ENCODE assay signal across 6 cellular contexts in the genomic region with DNA sequence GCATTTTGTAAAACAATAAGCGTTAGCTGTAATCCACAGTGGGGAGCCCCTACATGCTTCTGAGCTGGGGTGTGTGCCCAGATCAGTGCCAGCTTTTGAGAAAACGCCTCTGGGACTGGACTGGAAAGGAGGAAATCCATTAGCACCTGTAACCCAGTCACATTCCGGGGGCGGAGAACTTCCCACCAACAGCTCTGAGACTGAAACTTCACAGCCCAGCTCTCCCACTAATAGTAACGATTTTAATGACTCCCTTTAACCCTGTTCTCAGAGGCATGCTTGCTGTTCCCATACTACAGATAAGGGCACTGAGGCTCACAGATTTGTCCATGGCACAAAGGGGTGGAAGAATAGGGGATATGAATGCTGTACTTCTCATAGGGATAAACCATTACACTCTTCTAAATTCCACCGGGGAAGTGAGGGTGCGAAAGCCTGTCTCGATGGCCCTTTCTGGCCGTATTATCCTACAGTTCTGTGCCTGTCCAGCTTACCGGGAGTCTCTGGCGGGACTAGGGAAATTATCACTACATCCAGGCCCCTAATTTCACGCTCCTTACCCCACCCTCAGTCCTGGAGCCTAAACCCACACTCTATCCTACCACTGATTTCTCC. TPM values are rescaled to one million over a fixed set of nuclear protein-coding genes. Genes with fewer than 3 reads are reported as not detected.
DNase-seq lines count a peak whose midpoint lies in the region; ATAC-seq and TF ChIP-seq lines count a peak whose summit lies in the region.

No MANE protein-coding gene starts in this region.

- H3K36me3 Mint-ChIP-seq in WTC11: no peaks in the 10 kb centered on the region

- no peaks in the 10 kb centered on the region for H3K27me3 ChIP-seq in layer of hippocampus (ENCODE audit: control insufficient read depth, insufficient read depth, low read length)

- CTCF ChIA-PET in GM10248 (lab: Yijun Ruan, JAX): interaction anchor here (1.1 to 3.4 kb wide), 5 partner anchors 11 to 40 kb away, joined by 3 to 17 read pairs (median 8); partner anchors contain the start of genes QPCTL and SIX5
- CTCF ChIA-PET in WTC11 (lab: Charles Lee): interaction anchor here (0.8 to 2.4 kb wide), 16 partner anchors 12 to 87 kb away, joined by 3 to 24 read pairs (median 6); partner anchors contain the start of genes QPCTL, SIX5 and SNRPD2

- H3K27ac Mint-ChIP-seq in WTC11: peak overlapping the region; percentile 89

- in situ Hi-C loops in KBM-7 (cut with MboI; ENCODE audit: low pct_unique_long_range_greater_than_20kb, low sequenced_read_pairs): no loop called here

- POLR2A ChIA-PET in GM10248 (lab: Yijun Ruan, JAX): interaction anchor here (0.6 to 1.5 kb wide), 4 partner anchors 12 to 100 kb away, joined by 3 read pairs; partner anchors contain the start of gene SIX5
- POLR2A ChIA-PET in WTC11 (lab: Charles Lee): interaction anchor here (0.9 to 2.2 kb wide), 6 partner anchors 9 to 39 kb away, joined by 4 to 27 read pairs (median 9); partner anchors contain the start of genes QPCTL, SIX5 and SNRPD2

- H3K27ac ChIP-seq in layer of hippocampus (ENCODE audit: low read depth, low read length): peak overlapping the region; percentile 54

- H3K4me3 Mint-ChIP-seq in WTC11: peak overlapping the region; percentile 93

- peaks cover 12% of the 10 kb centered on the region for H3K4me1 Mint-ChIP-seq in WTC11

- DNase-seq in GM10248 (ENCODE audit: extremely low spot score) (peak; percentile 61), WTC11 (ENCODE audit: low spot score) (no peak), T1000 (lab: John Stamatoyannopoulos, UW) (no peak), KBM-7 (no peak), cortex of kidney (lab: John Stamatoyannopoulos, UW) (no peak)

- H3K27me3 Mint-ChIP-seq in WTC11 (ENCODE audit: low read depth): peaks cover 7% of the 10 kb centered on the region; the same call in 1 of the 2 replicates

- TF ChIP-seq CTCF in GM10248 (IDR thresholded peaks at IDR 0.05; ENCODE audit: control extremely low read depth, extremely low read depth, low read depth, missing control alignments): no peak
- no peak for TF ChIP-seq CTCF in WTC11 (IDR thresholded peaks at IDR 0.05)

- no peak for ATAC-seq in WTC11

- no peaks in the 10 kb centered on the region for H3K9me3 Mint-ChIP-seq in WTC11

TF ChIP-seq in WTC11, 78 proteins besides CTCF, POLR2A, EP300 and RAD21 (continues in another document):
- TF ChIP-seq, protein P1, sequence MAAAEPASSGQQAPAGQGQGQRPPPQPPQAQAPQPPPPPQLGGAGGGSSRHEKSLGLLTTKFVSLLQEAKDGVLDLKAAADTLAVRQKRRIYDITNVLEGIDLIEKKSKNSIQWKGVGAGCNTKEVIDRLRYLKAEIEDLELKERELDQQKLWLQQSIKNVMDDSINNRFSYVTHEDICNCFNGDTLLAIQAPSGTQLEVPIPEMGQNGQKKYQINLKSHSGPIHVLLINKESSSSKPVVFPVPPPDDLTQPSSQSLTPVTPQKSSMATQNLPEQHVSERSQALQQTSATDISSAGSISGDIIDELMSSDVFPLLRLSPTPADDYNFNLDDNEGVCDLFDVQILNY (CRISPR knock-in tag; IDR thresholded peaks at IDR 0.05): no peak
- TF ChIP-seq CDX4 (CRISPR knock-in tag; IDR thresholded peaks at IDR 0.05; ENCODE audit: borderline replicate concordance): no peak
- TF ChIP-seq, protein P2, sequence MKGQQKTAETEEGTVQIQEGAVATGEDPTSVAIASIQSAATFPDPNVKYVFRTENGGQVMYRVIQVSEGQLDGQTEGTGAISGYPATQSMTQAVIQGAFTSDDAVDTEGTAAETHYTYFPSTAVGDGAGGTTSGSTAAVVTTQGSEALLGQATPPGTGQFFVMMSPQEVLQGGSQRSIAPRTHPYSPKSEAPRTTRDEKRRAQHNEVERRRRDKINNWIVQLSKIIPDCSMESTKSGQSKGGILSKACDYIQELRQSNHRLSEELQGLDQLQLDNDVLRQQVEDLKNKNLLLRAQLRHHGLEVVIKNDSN (CRISPR knock-in tag; IDR thresholded peaks at IDR 0.05): no peak
- TF ChIP-seq ATF2 (CRISPR knock-in tag; IDR thresholded peaks at IDR 0.05; ENCODE audit: borderline replicate concordance, low read depth): no peak
- no peak for TF ChIP-seq ZNF263 (CRISPR knock-in tag; IDR thresholded peaks at IDR 0.05; ENCODE audit: low read depth)
- TF ChIP-seq, protein P3, sequence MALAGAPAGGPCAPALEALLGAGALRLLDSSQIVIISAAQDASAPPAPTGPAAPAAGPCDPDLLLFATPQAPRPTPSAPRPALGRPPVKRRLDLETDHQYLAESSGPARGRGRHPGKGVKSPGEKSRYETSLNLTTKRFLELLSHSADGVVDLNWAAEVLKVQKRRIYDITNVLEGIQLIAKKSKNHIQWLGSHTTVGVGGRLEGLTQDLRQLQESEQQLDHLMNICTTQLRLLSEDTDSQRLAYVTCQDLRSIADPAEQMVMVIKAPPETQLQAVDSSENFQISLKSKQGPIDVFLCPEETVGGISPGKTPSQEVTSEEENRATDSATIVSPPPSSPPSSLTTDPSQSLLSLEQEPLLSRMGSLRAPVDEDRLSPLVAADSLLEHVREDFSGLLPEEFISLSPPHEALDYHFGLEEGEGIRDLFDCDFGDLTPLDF (CRISPR knock-in tag; IDR thresholded peaks at IDR 0.05): no peak
- TF ChIP-seq ESRRA (CRISPR knock-in tag; IDR thresholded peaks at IDR 0.05; ENCODE audit: borderline replicate concordance): no peak
- no peak for TF ChIP-seq PRDM15 (CRISPR knock-in tag; IDR thresholded peaks at IDR 0.05)
- no peak for TF ChIP-seq ZNF671 (CRISPR knock-in tag; IDR thresholded peaks at IDR 0.05)
- TF ChIP-seq CREM (CRISPR knock-in tag; IDR thresholded peaks at IDR 0.05): no peak
- TF ChIP-seq JUN (CRISPR knock-in tag; IDR thresholded peaks at IDR 0.05): no peak
- no peak for TF ChIP-seq SP1 (CRISPR knock-in tag; conservative IDR thresholded peaks at IDR 0.05)
- no peak for TF ChIP-seq ZSCAN18 (CRISPR knock-in tag; IDR thresholded peaks at IDR 0.05)

RNA-seq across cellular contexts. Expression of gene FBXO46, which starts 0.8 kb away (rescaled TPM):
- 40.1 to 46.3 TPM (median 43.3 TPM) in 3 replicates for total RNA-seq in WTC11 (2021)

RNA-seq across cellular contexts. Expression of gene MEIOSIN, which starts 3.4 kb away (rescaled TPM):
- 0.11 to 0.23 TPM in 2 of 3 replicates, not detected in the other for total RNA-seq in WTC11 (2021)

RNA-seq across cellular contexts. Expression of gene QPCTL, which starts 37.4 kb away (rescaled TPM):
- 23.8 to 33.3 TPM (median 27.5 TPM) in 3 replicates for total RNA-seq in WTC11 (2021)

RNA-seq across cellular contexts. Expression of gene SNRPD2, which starts 38.1 kb away (rescaled TPM):
- total RNA-seq in WTC11 (2021): 739 to 792 TPM (median 784 TPM) in 3 replicates

RNA-seq across cellular contexts. Expression of gene SIX5, which starts 39.2 kb away (rescaled TPM):
- total RNA-seq in WTC11 (2021): 26.0 to 37.0 TPM (median 36.5 TPM) in 3 replicates
